Comparison of ENCODE assay signal across 12 cellular contexts in genomic region chr1:219587817-219588561, GRCh38. TPM values are rescaled to one million over a fixed set of nuclear protein-coding genes. Genes with fewer than 3 reads are reported as not detected.
DNase-seq lines count a peak whose midpoint lies in the region; TF ChIP-seq lines count a peak whose summit lies in the region.
"Had no signal": no experiment of that assay in that cellular context is flagged by ENCODE, and none has a peak within 500 bp of the region (broad histone marks: within the 10 kb centered on the region; RNA-seq: fewer than 3 reads in every experiment).

No MANE protein-coding gene starts in this region.

- H3K27me3 ChIP-seq in dorsolateral prefrontal cortex, result no peaks in the 10 kb centered on the region
- H3K27me3 ChIP-seq: hepatocyte had no signal

- no peak for TF ChIP-seq CTCF in lower leg skin (IDR thresholded peaks at IDR 0.05)
- no peak for TF ChIP-seq CTCF in dorsolateral prefrontal cortex (IDR thresholded peaks at IDR 0.05 in 54 of 56, conservative IDR thresholded peaks at IDR 0.05 in 2 of 56; ENCODE audit: low read depth in 1 of 56, partially characterized antibody in 56 of 56)

- H3K4me3 ChIP-seq in lower leg skin (ENCODE audit: low read depth, poor library complexity, severe bottlenecking), result no peak overlapping the region
- no peak overlapping the region for H3K4me3 ChIP-seq in dorsolateral prefrontal cortex
- H3K4me3 ChIP-seq: hepatocyte, thoracic aorta had no signal

- WGBS in lower leg skin, 2 donors, result 71 to 75% methylated on average over 5 of the region's 5 CpGs

- TF ChIP-seq POLR2A in lower leg skin (IDR thresholded peaks at IDR 0.05) (no peak), erythroblast (IDR thresholded peaks at IDR 0.05; ENCODE audit: low read length) (no peak)

- intact Hi-C loops in lower leg skin (cut with DNase I; ENCODE audit: low total_unique reads), result no loop called here
- intact Hi-C loops in dorsolateral prefrontal cortex (cut with DNase I), result no loop called here

- H3K27ac ChIP-seq in dorsolateral prefrontal cortex, result peak overlapping the region in 11 of 59 donors; percentile 8 to 50 (median 36)
- H3K27ac ChIP-seq: hepatocyte, thoracic aorta had no signal

- DNase-seq in AG08395 (ENCODE audit: low spot score) (peak; percentile 34), HS-5 (ENCODE audit: low read depth) (peak; percentile 33), amniotic epithelial cell (ENCODE audit: low read depth) (peak; percentile 58), iris pigment epithelial cell (ENCODE audit: low read depth) (peak; percentile 71), lower leg skin (ENCODE audit: low spot score in 2 of 2) (no peak), dorsolateral prefrontal cortex (no peak), erythroblast (lab: John Stamatoyannopoulos, UW) (no peak)
- no peak for DNase-seq in central memory CD4-positive, alpha-beta T cell
- DNase-seq: activated effector memory CD4-positive, alpha-beta T cell treated with anti-CD3 and anti-CD28 coated beads, Interleukin-2, amount 50 U/mL, for 16 hours; C1 segment of cervical spinal cord had no signal

RNA-seq across cellular contexts. Expression of gene ZC3H11B, which starts 24.9 kb away (rescaled TPM):
- total RNA-seq in lower leg skin (under 1 TPM in 2 of 4 donors, not detected in 2; 0.11 to 0.13 TPM), dorsolateral prefrontal cortex (1 to 10 TPM in 1 of 120 experiments, under 1 TPM in 32, not detected in 87; 0.29 to 1.0 (median 0.61) TPM)
- total RNA-seq: hepatocyte, thoracic aorta had no signal

Comparison
In these comparisons a context has a peak if more than half of its experiments do, and no peak if none do; other contexts are left out.
1. DNase-seq: peak in AG08395 (single experiment), HS-5 (single experiment), amniotic epithelial cell (single experiment) and iris pigment epithelial cell (single experiment); none in lower leg skin (0 of 2), dorsolateral prefrontal cortex (0 of 10), central memory CD4-positive, alpha-beta T cell (single experiment) and erythroblast (0 of 2).